18 cellular contexts compared by ENCODE assay signal in genomic region chr15:56410712-56411111, GRCh38.
"Had no signal": no experiment of that assay in that cellular context is flagged by ENCODE, and none has a peak within 500 bp of the region (broad histone marks: within the 10 kb centered on the region; RNA-seq: fewer than 3 reads in every experiment).

No MANE protein-coding gene starts in this region.

- H3K9ac ChIP-seq: parathyroid adenoma had no signal

- H3K27me3 ChIP-seq: adrenal gland, gastroesophageal sphincter, heart left ventricle had no signal

- H3K27ac Mint-ChIP-seq: activated naive CD4-positive, alpha-beta T cell treated with anti-CD3 and anti-CD28 coated beads, Interleukin-2, amount 50 U/mL, for 72 hours; activated T-helper 1 cell treated with anti-CD3 and anti-CD28 coated beads, Interleukin-12 subunit alpha, Interleukin-12 subunit beta, Interleukin-2, Interleukin-4 antibody, amounts not matched to agents 30 ng/mL and 10 ng/mL and 1 ng/mL, durations not matched to agents 14 hours and 24 hours and 36 hours; dendritic cell treated with granulocyte-macrophage colony-stimulating factor and Interleukin-4, amounts not matched to agents 40 ng/mL and 50 ng/mL, for 4 days; natural killer cell; stimulated activated effector memory CD8-positive, alpha-beta T cell treated with anti-CD3 and anti-CD28 coated beads, Interleukin-12 subunit alpha, Interleukin-12 subunit beta, amount 100 ng/mL, for 72 hours had no signal

- H3K4me3 Mint-ChIP-seq: activated T-helper 1 cell treated with anti-CD3 and anti-CD28 coated beads, Interleukin-12 subunit alpha, Interleukin-12 subunit beta, Interleukin-2, Interleukin-4 antibody, amounts not matched to agents 30 ng/mL and 10 ng/mL and 1 ng/mL, durations not matched to agents 14 hours and 24 hours and 36 hours; dendritic cell treated with granulocyte-macrophage colony-stimulating factor and Interleukin-4, amounts not matched to agents 40 ng/mL and 50 ng/mL, for 4 days; natural killer cell; stimulated activated effector memory CD8-positive, alpha-beta T cell treated with anti-CD3 and anti-CD28 coated beads, Interleukin-12 subunit alpha, Interleukin-12 subunit beta, amount 100 ng/mL, for 72 hours had no signal

- H3K36me3 Mint-ChIP-seq: activated naive CD4-positive, alpha-beta T cell treated with anti-CD3 and anti-CD28 coated beads, Interleukin-2, amount 50 U/mL, for 72 hours; natural killer cell; stimulated activated effector memory CD8-positive, alpha-beta T cell treated with anti-CD3 and anti-CD28 coated beads, Interleukin-12 subunit alpha, Interleukin-12 subunit beta, amount 100 ng/mL, for 72 hours had no signal

- H3K4me1 Mint-ChIP-seq: natural killer cell; stimulated activated effector memory CD8-positive, alpha-beta T cell treated with anti-CD3 and anti-CD28 coated beads, Interleukin-12 subunit alpha, Interleukin-12 subunit beta, amount 100 ng/mL, for 72 hours had no signal

- ATAC-seq: activated naive CD4-positive, alpha-beta T cell treated with anti-CD3 and anti-CD28 coated beads, Interleukin-2, amount 50 U/mL, for 72 hours; gastroesophageal sphincter; heart left ventricle; left ventricle myocardium superior; sciatic nerve; stimulated activated effector memory CD8-positive, alpha-beta T cell treated with anti-CD3 and anti-CD28 coated beads, Interleukin-12 subunit alpha, Interleukin-12 subunit beta, amount 100 ng/mL, for 72 hours had no signal

- H3K27me3 Mint-ChIP-seq: dendritic cell treated with granulocyte-macrophage colony-stimulating factor and Interleukin-4, amounts not matched to agents 40 ng/mL and 50 ng/mL, for 4 days had no signal

- H3K27ac ChIP-seq: adrenal gland, gastroesophageal sphincter, heart left ventricle, parathyroid adenoma, WERI-Rb-1 had no signal

- H2AFZ ChIP-seq: parathyroid adenoma had no signal

- H3K79me2 ChIP-seq: parathyroid adenoma had no signal

- H3K4me1 ChIP-seq: adrenal gland, gastroesophageal sphincter, heart left ventricle, parathyroid adenoma had no signal

- H3K36me3 ChIP-seq: adrenal gland, gastroesophageal sphincter, heart left ventricle, WERI-Rb-1 had no signal

- DNase-seq: activated CD4-positive, alpha-beta T cell treated with anti-CD3 and anti-CD28 coated beads, Interleukin-2, amount 50 U/mL, for 4 hours; activated gamma-delta T cell treated with Interleukin-2 at 50 U/mL for 16 hours; adrenal gland; effector CD8-positive, alpha-beta T cell; heart left ventricle; kidney glomerular epithelial cell; left ventricle myocardium superior; natural killer cell; stimulated activated CD4-positive, alpha-beta T cell treated with anti-CD3 and anti-CD28 coated beads, Interleukin-4, amount 100 ng/mL, for 24 hours; WERI-Rb-1 had no signal

- H3K9me3 Mint-ChIP-seq: activated naive CD4-positive, alpha-beta T cell treated with anti-CD3 and anti-CD28 coated beads, Interleukin-2, amount 50 U/mL, for 72 hours; activated T-helper 1 cell treated with anti-CD3 and anti-CD28 coated beads, Interleukin-12 subunit alpha, Interleukin-12 subunit beta, Interleukin-2, Interleukin-4 antibody, amounts not matched to agents 30 ng/mL and 10 ng/mL and 1 ng/mL, durations not matched to agents 14 hours and 24 hours and 36 hours; dendritic cell treated with granulocyte-macrophage colony-stimulating factor and Interleukin-4, amounts not matched to agents 40 ng/mL and 50 ng/mL, for 4 days; natural killer cell; stimulated activated effector memory CD8-positive, alpha-beta T cell treated with anti-CD3 and anti-CD28 coated beads, Interleukin-12 subunit alpha, Interleukin-12 subunit beta, amount 100 ng/mL, for 72 hours had no signal

- H3K9me3 ChIP-seq: adrenal gland, gastroesophageal sphincter had no signal

- H3K4me3 ChIP-seq: adrenal gland, gastroesophageal sphincter, heart left ventricle, smooth muscle cell had no signal
